ENCODE assay signal across 1 cellular context in genomic region chr1:95233737-95234493, GRCh38.
TF ChIP-seq lines count a peak whose summit lies in the region.

Gene RWDD3 (plus strand): TSS chr1:95234210. CDS start chr1:95234231, 21 bp downstream.

TF ChIP-seq in HepG2, 621 proteins besides CTCF, POLR2A, EP300 and RAD21 (continued from another document and continues in another):
- TF ChIP-seq FUBP1 (CRISPR knock-in tag; IDR thresholded peaks at IDR 0.05; ENCODE audit: borderline replicate concordance) (no peak), ZKSCAN5 (CRISPR knock-in tag; IDR thresholded peaks at IDR 0.05) (no peak), NFAT5 (CRISPR knock-in tag; IDR thresholded peaks at IDR 0.05) (no peak), SCMH1 (CRISPR knock-in tag; IDR thresholded peaks at IDR 0.05; ENCODE audit: borderline replicate concordance) (no peak), CENPBD1 (CRISPR knock-in tag; IDR thresholded peaks at IDR 0.05; ENCODE audit: borderline replicate concordance, low read depth) (no peak), RNF219 (CRISPR knock-in tag; IDR thresholded peaks at IDR 0.05) (0 out of 2 replicates have a peak, but pooled peaks have one; percentile 6), ZNF619 (CRISPR knock-in tag; IDR thresholded peaks at IDR 0.05) (no peak), HOXD1 (CRISPR knock-in tag; IDR thresholded peaks at IDR 0.05) (0 out of 2 replicates have a peak, but pooled peaks have one; percentile 72), U2AF1 (optimal IDR thresholded peaks at IDR 0.05; ENCODE audit: low read depth, low read length) (no peak), CREB3 (CRISPR knock-in tag; IDR thresholded peaks at IDR 0.05) (0 out of 2 replicates have a peak, but pooled peaks have one; percentile 34), ZC3H4 (CRISPR knock-in tag; IDR thresholded peaks at IDR 0.05; ENCODE audit: borderline replicate concordance) (no peak), ZNF224 (CRISPR knock-in tag; IDR thresholded peaks at IDR 0.05) (no peak), ZNF44 (CRISPR knock-in tag; IDR thresholded peaks at IDR 0.05) (no peak), ZNF7 (CRISPR knock-in tag; IDR thresholded peaks at IDR 0.05) (no peak), THAP7 (CRISPR knock-in tag; IDR thresholded peaks at IDR 0.05) (no peak), IRF9 (CRISPR knock-in tag; IDR thresholded peaks at IDR 0.05; ENCODE audit: borderline replicate concordance) (peak; percentile 67; the same call in 1 of the 2 replicates), PBX3 (CRISPR knock-in tag; IDR thresholded peaks at IDR 0.05; ENCODE audit: borderline replicate concordance) (no peak), FOXO1 (CRISPR knock-in tag; IDR thresholded peaks at IDR 0.05) (peak; percentile 70), ZNF343 (CRISPR knock-in tag; IDR thresholded peaks at IDR 0.05) (0 out of 2 replicates have a peak, but pooled peaks have one; percentile 20), ZBTB7A (CRISPR knock-in tag; IDR thresholded peaks at IDR 0.05) (no peak), ZNF30 (CRISPR knock-in tag; IDR thresholded peaks at IDR 0.05) (no peak), ZSCAN29 (CRISPR knock-in tag; conservative IDR thresholded peaks at IDR 0.05) (peak; percentile 75; the same call in 1 of the 2 replicates), ZNF292 (CRISPR knock-in tag; IDR thresholded peaks at IDR 0.05; ENCODE audit: borderline replicate concordance, low read depth) (no peak), ZNF879 (CRISPR knock-in tag; IDR thresholded peaks at IDR 0.05) (no peak), PAX8 (CRISPR knock-in tag; IDR thresholded peaks at IDR 0.05; ENCODE audit: borderline replicate concordance) (no peak; the same call in 1 of the 2 replicates), ZNF576 (CRISPR knock-in tag; IDR thresholded peaks at IDR 0.05) (no peak), SOX13 (IDR thresholded peaks at IDR 0.05) (no peak), SOX13 (CRISPR knock-in tag; conservative IDR thresholded peaks at IDR 0.05 in 1 of 2, IDR thresholded peaks at IDR 0.05 in 1 of 2) (no peak; a peak in 2 of 4 replicates), NPAS2 (CRISPR knock-in tag; IDR thresholded peaks at IDR 0.05; ENCODE audit: borderline replicate concordance) (no peak), HNRNPL (IDR thresholded peaks at IDR 0.05; ENCODE audit: low read depth, low read length) (no peak), MBD4 (IDR thresholded peaks at IDR 0.05; ENCODE audit: borderline replicate concordance, low read length) (no peak), ZBTB39 (CRISPR knock-in tag; IDR thresholded peaks at IDR 0.05) (no peak), TRIM24 (CRISPR knock-in tag; IDR thresholded peaks at IDR 0.05) (no peak), MXD1 (CRISPR knock-in tag; IDR thresholded peaks at IDR 0.05) (0 out of 2 replicates have a peak, but pooled peaks have one; percentile 37), FOXK2 (IDR thresholded peaks at IDR 0.05) (no peak), IRF2 (CRISPR knock-in tag; IDR thresholded peaks at IDR 0.05) (no peak; the same call in 1 of the 2 replicates), E2F2 (CRISPR knock-in tag; IDR thresholded peaks at IDR 0.05; ENCODE audit: borderline replicate concordance) (no peak), MXD3 (CRISPR knock-in tag; IDR thresholded peaks at IDR 0.05) (peak; percentile 51; the same call in 1 of the 2 replicates), ARID3A (IDR thresholded peaks at IDR 0.05; ENCODE audit: low read depth, low read length) (no peak; the same call in 1 of the 2 replicates)
